In genomic region chr6:22928775-22929174, GRCh38 we compare ENCODE assay signal across 1 cellular context.
TF ChIP-seq lines count a peak whose summit lies in the region.

No MANE protein-coding gene starts in this region.

TF ChIP-seq in GM12878, 131 proteins besides CTCF, POLR2A, EP300 and RAD21 (continued from another document):
- TF ChIP-seq SREBF2 (IDR thresholded peaks at IDR 0.05; ENCODE audit: low read length) = no peak
